In genomic region chr1:1847061-1847460, GRCh38 we compare ENCODE assay signal across 9 cellular contexts. TPM values are rescaled to one million over a fixed set of nuclear protein-coding genes. Genes with fewer than 3 reads are reported as not detected.
A peak's percentile ranks its signal among the peaks of the same experiment; 100 is the strongest.
DNase-seq lines count a peak whose midpoint lies in the region; ATAC-seq, FAIRE-seq and TF ChIP-seq lines count a peak whose summit lies in the region.
"Had no signal": no experiment of that assay in that cellular context is flagged by ENCODE, and none has a peak within 500 bp of the region (broad histone marks: within the 10 kb centered on the region; RNA-seq: fewer than 3 reads in every experiment).

No MANE protein-coding gene starts in this region.

- CTCF ChIA-PET in SK-N-SH (lab: Yijun Ruan, JAX) (interaction anchor here (1.2 to 1.4 kb wide), 2 partner anchors 9 to 14 kb away, joined by 3 read pairs; no protein-coding TSS in a partner anchor), T-cell (lab: Charles Lee) (no interaction called here)

- H3K4me1 Mint-ChIP-seq in CD14-positive monocyte (peaks cover 44% of the 10 kb centered on the region), T-cell (peaks cover 76% of the 10 kb centered on the region in 3 donors)
- H3K4me1 Mint-ChIP-seq in T-helper 2 cell treated with Interferon-gamma antibody and Interleukin-4, amounts not matched to agents 5 μg/mL and 100 μg/mL, for 36 hours (ENCODE audit: low read depth) = peaks cover 25% of the 10 kb centered on the region

- H3K27me3 ChIP-seq in SK-N-SH (ENCODE audit: insufficient read depth) = no peaks in the 10 kb centered on the region
- H3K27me3 ChIP-seq in gastroesophageal sphincter = no peaks in the 10 kb centered on the region
- H3K27me3 ChIP-seq in pancreas = no peaks in the 10 kb centered on the region

- DNase-seq in CD14-positive monocyte (ENCODE audit: low spot score) (no peak), SK-N-SH (no peak), pancreas (peak in 2 of 6 donors; percentile 12 to 20), T-cell (no peak)
- DNase-seq in T-helper 2 cell treated with Interferon-gamma antibody and Interleukin-4, amounts not matched to agents 5 μg/mL and 100 μg/mL, for 36 hours (ENCODE audit: low spot score) = no peak
- DNase-seq: DMS79 treated with DMSO at 0.1 percent for 48 hours had no signal

- peaks cover 98% of the 10 kb centered on the region for H4K20me1 ChIP-seq in SK-N-SH (ENCODE audit: insufficient read depth)

- H3K36me3 ChIP-seq in SK-N-SH (replicated peaks in 1 of 2; ENCODE audit: control insufficient read depth in 1 of 2, insufficient read depth in 2 of 2, low read length in 1 of 2) (peaks cover 0 to 20% of the 10 kb centered on the region in 2 experiments), gastroesophageal sphincter (no peaks in the 10 kb centered on the region), pancreas (no peaks in the 10 kb centered on the region)

- no peak for TF ChIP-seq CTCF in CD14-positive monocyte (IDR thresholded peaks at IDR 0.05)
- TF ChIP-seq CTCF in SK-N-SH (IDR thresholded peaks at IDR 0.05) = no peak
- no peak for TF ChIP-seq CTCF in gastroesophageal sphincter (IDR thresholded peaks at IDR 0.05)
- no peak for TF ChIP-seq CTCF in pancreas (IDR thresholded peaks at IDR 0.05)

- TF ChIP-seq EP300 in SK-N-SH (IDR thresholded peaks at IDR 0.05; ENCODE audit: borderline replicate concordance in 1 of 2, low read depth in 1 of 2, low read length in 1 of 2) = no peak
- TF ChIP-seq EP300 in gastroesophageal sphincter (IDR thresholded peaks at IDR 0.05) = no peak

- no peak overlapping the region for H2AFZ ChIP-seq in SK-N-SH (ENCODE audit: low read depth)

- no peak for TF ChIP-seq POLR2A in gastroesophageal sphincter (IDR thresholded peaks at IDR 0.05)

- no peak for FAIRE-seq in pancreas (lab: Jason Lieb, UNC)

- no peak overlapping the region for H3K4me3 Mint-ChIP-seq in CD14-positive monocyte
- no peak overlapping the region for H3K4me3 Mint-ChIP-seq in T-cell
- H3K4me3 Mint-ChIP-seq in T-helper 2 cell treated with Interferon-gamma antibody and Interleukin-4, amounts not matched to agents 5 μg/mL and 100 μg/mL, for 36 hours = no peak overlapping the region

- H3K9ac ChIP-seq in SK-N-SH = no peak overlapping the region

- H3K27me3 Mint-ChIP-seq in CD14-positive monocyte (ENCODE audit: low read depth in 3 of 3) = peaks cover 0 to 2% (median 1%) of the 10 kb centered on the region in 3 donors
- no peaks in the 10 kb centered on the region for H3K27me3 Mint-ChIP-seq in T-cell
- H3K27me3 Mint-ChIP-seq in T-helper 2 cell treated with Interferon-gamma antibody and Interleukin-4, amounts not matched to agents 5 μg/mL and 100 μg/mL, for 36 hours (ENCODE audit: low read depth) = no peaks in the 10 kb centered on the region

- H3K9me2 ChIP-seq in SK-N-SH = no peaks in the 10 kb centered on the region

- H3K36me3 Mint-ChIP-seq in CD14-positive monocyte (peaks cover 11 to 38% of the 10 kb centered on the region in 2 donors), T-cell (peaks cover 7% of the 10 kb centered on the region)
- H3K36me3 Mint-ChIP-seq in T-helper 2 cell treated with Interferon-gamma antibody and Interleukin-4, amounts not matched to agents 5 μg/mL and 100 μg/mL, for 36 hours (ENCODE audit: low read depth) = peaks cover 26% of the 10 kb centered on the region

- H3K9me3 Mint-ChIP-seq in CD14-positive monocyte (no peaks in the 10 kb centered on the region), T-cell (no peaks in the 10 kb centered on the region)
- no peaks in the 10 kb centered on the region for H3K9me3 Mint-ChIP-seq in T-helper 2 cell treated with Interferon-gamma antibody and Interleukin-4, amounts not matched to agents 5 μg/mL and 100 μg/mL, for 36 hours

- intact Hi-C loops in CD14-positive monocyte (cut with micrococcal nuclease) (loop anchor here in 1 of 2 donors (10.0 kb wide), 1 partner anchor 48 kb away; the partner anchor contains the start of gene GNB1), pancreas (cut with DNase I) (no loop called here)

- 80% methylated on average over 3 of the region's 3 CpGs for WGBS in SK-N-SH (ENCODE audit: low lambda C conversion rate)
- 17 to 33% methylated on average over 1 to 3 of the region's 3 CpGs for WGBS in gastroesophageal sphincter (ENCODE audit: low coverage in 1 of 2), 2 donors
- 15 to 18% methylated on average over 3 of the region's 3 CpGs for WGBS in pancreas, 2 donors

- no peak for TF ChIP-seq RAD21 in SK-N-SH (IDR thresholded peaks at IDR 0.05; ENCODE audit: low read length)

- no peak overlapping the region for H3K4me2 ChIP-seq in SK-N-SH

- peaks cover 0 to 22% of the 10 kb centered on the region in 2 experiments; a peak in 2 of 4 replicates for H3K4me1 ChIP-seq in SK-N-SH (ENCODE audit: control insufficient read depth in 1 of 2, insufficient read depth in 2 of 2, low read depth in 1 of 2, low read length in 1 of 2)
- peaks cover 4 to 70% (median 29%) of the 10 kb centered on the region in 3 donors for H3K4me1 ChIP-seq in gastroesophageal sphincter
- peaks cover 2 to 24% (median 15%) of the 10 kb centered on the region in 3 donors for H3K4me1 ChIP-seq in pancreas

- peaks cover 16% of the 10 kb centered on the region for H3F3A ChIP-seq in SK-N-SH (replicated peaks; ENCODE audit: insufficient read depth)

- no peak for ATAC-seq in gastroesophageal sphincter
- ATAC-seq in pancreas = peak; percentile 63 to 86 (median 78)
- ATAC-seq in HG03097 (IDR thresholded peaks at IDR 0.05; ENCODE audit: low FRiP score, unreplicated experiment) = no peak
- no peak for ATAC-seq in T-cell (replicated peaks in 1 of 4)
- no peak for ATAC-seq in GM18873 (IDR thresholded peaks at IDR 0.05; ENCODE audit: low FRiP score, unreplicated experiment)

- peak overlapping the region in 4 of 7 donors; percentile 41 to 78 (median 62) for H3K27ac Mint-ChIP-seq in CD14-positive monocyte
- H3K27ac Mint-ChIP-seq in T-cell = peak overlapping the region in 1 of 2 donors; percentile 34
- no peak overlapping the region for H3K27ac Mint-ChIP-seq in T-helper 2 cell treated with Interferon-gamma antibody and Interleukin-4, amounts not matched to agents 5 μg/mL and 100 μg/mL, for 36 hours

- H3K27ac ChIP-seq in SK-N-SH (ENCODE audit: low read depth in 2 of 2, low read length in 1 of 2) (peak overlapping the region; percentile 39 to 84; a peak in 3 of 4 replicates), gastroesophageal sphincter (peak overlapping the region in 3 of 4 donors; percentile 31 to 65 (median 48)), pancreas (peak overlapping the region in 3 of 4 donors; percentile 5 to 44 (median 37))

- H3K4me3 ChIP-seq in SK-N-SH (ENCODE audit: low read depth in 2 of 2, low read length in 1 of 2) (no peak overlapping the region), gastroesophageal sphincter (no peak overlapping the region), pancreas (no peak overlapping the region)

- POLR2A ChIA-PET in SK-N-SH (lab: Yijun Ruan, JAX) (no interaction called here), T-cell (lab: Charles Lee) (no interaction called here)

- H3K9me3 ChIP-seq in SK-N-SH (no peaks in the 10 kb centered on the region), gastroesophageal sphincter (no peaks in the 10 kb centered on the region), pancreas (no peaks in the 10 kb centered on the region)

- peaks cover 100% of the 10 kb centered on the region for H3K79me2 ChIP-seq in SK-N-SH (ENCODE audit: insufficient read depth)

TF ChIP-seq in SK-N-SH, 30 proteins besides CTCF, POLR2A, EP300 and RAD21:
- TF ChIP-seq GATA2 (CRISPR knock-in tag; IDR thresholded peaks at IDR 0.05) (peak; percentile 57), ELF1 (IDR thresholded peaks at IDR 0.05) (no peak)

RNA-seq across cellular contexts. Expression of gene GNB1, which starts 43.8 kb away (rescaled TPM):
- polyA plus RNA-seq in CD14-positive monocyte (100 to 1,000 TPM in 1 of 2 donors, 10 to 100 TPM in 1; 41.9 to 111 TPM), SK-N-SH (2012; rRNA removed) (355 and 364 TPM in 2 replicates), pancreas (10 to 100 TPM; 42.3 to 71.1 TPM)
- 284 and 376 TPM in 2 replicates for polyA plus RNA-seq in SK-N-SH (2012; cell fraction: cytosol; rRNA removed)
- 202 and 299 TPM in 2 replicates for polyA plus RNA-seq in SK-N-SH (2012; cell fraction: nucleus; rRNA removed)
- total RNA-seq in gastroesophageal sphincter (100 to 1,000 TPM; 129 to 175 (median 136) TPM), pancreas (100 to 1,000 TPM in 2 of 6 donors, 10 to 100 TPM in 4; 75.4 to 160 (median 97.5) TPM), T-cell (100 to 1,000 TPM; 208 to 295 (median 261) TPM)

Comparison
In these comparisons a context has a peak if more than half of its experiments do, and no peak if none do; other contexts are left out.
1. ATAC-seq: peak in pancreas (4 of 4); none in gastroesophageal sphincter (single experiment), HG03097 (single experiment), T-cell (0 of 4) and GM18873 (single experiment).
2. Peak in every context shown above with its lines, with median percentiles within 50 percentile points of each other: H3K27ac ChIP-seq.